1 cellular context compared by ENCODE assay signal in genomic region chr2:27703638-27704341, GRCh38.
TF ChIP-seq lines count a peak whose summit lies in the region.

No MANE protein-coding gene starts in this region.

TF ChIP-seq in A549, 52 proteins besides CTCF, POLR2A, EP300 and RAD21 (continued from another document):
- no peak for TF ChIP-seq PHF8 (IDR thresholded peaks at IDR 0.05; ENCODE audit: borderline replicate concordance, low read depth)
- TF ChIP-seq CEBPB (IDR thresholded peaks at IDR 0.05), result peak; percentile 62 to 85; a peak in 3 of 4 replicates
- no peak for TF ChIP-seq KDM1A (IDR thresholded peaks at IDR 0.05; ENCODE audit: low read depth)
